40 cellular contexts compared by ENCODE assay signal in genomic region chr2:149763358-149763757, GRCh38.
"Had no signal": no experiment of that assay in that cellular context is flagged by ENCODE, and none has a peak within 500 bp of the region (broad histone marks: within the 10 kb centered on the region; RNA-seq: fewer than 3 reads in every experiment).

No MANE protein-coding gene starts in this region.

- ATAC-seq: activated naive CD4-positive, alpha-beta T cell treated with anti-CD3 and anti-CD28 coated beads, Interleukin-2, amount 50 U/mL, for 72 hours; activated naive CD8-positive, alpha-beta T cell treated with anti-CD3 and anti-CD28 coated beads, Interleukin-2, amount 50 U/mL, for 24 hours; activated T-cell treated with anti-CD3 and anti-CD28 coated beads, Interleukin-2, amount 50 U/mL, for 4 hours; activated T-cell treated with anti-CD3 and anti-CD28 coated beads, Interleukin-2, amount 50 U/mL, for 72 hours; activated T-helper 17 cell treated with anti-CD3 and anti-CD28 coated beads, Interleukin-2, amount 50 U/mL, for 72 hours; body of pancreas had no signal

- DNase-seq: activated effector memory CD4-positive, alpha-beta T cell treated with anti-CD3 and anti-CD28 coated beads, Interleukin-2, amount 50 U/mL, for 16 hours; activated effector memory CD4-positive, alpha-beta T cell treated with Interleukin-2 at 50 U/mL for 16 hours; activated gamma-delta T cell; activated gamma-delta T cell treated with Interleukin-2 at 50 U/mL for 16 hours; activated naive CD4-positive, alpha-beta T cell; activated naive CD4-positive, alpha-beta T cell treated with anti-CD3 and anti-CD28 coated beads for 36 hours; activated naive CD4-positive, alpha-beta T cell treated with anti-CD3 and anti-CD28 coated beads, Interleukin-2, amount 10 ng/mL, durations not matched to agents 7 days and 5 days; activated naive CD4-positive, alpha-beta T cell treated with anti-CD3 and anti-CD28 coated beads, Interleukin-2, amount 50 U/mL, for 16 hours; activated naive CD4-positive, alpha-beta T cell treated with Interleukin-2 at 50 U/mL for 16 hours; activated naive CD8-positive, alpha-beta T cell treated with anti-CD3 and anti-CD28 coated beads for 36 hours; activated naive CD8-positive, alpha-beta T cell treated with anti-CD3 and anti-CD28 coated beads, Interleukin-2, amount 10 ng/mL, durations not matched to agents 7 days and 5 days; activated naive CD8-positive, alpha-beta T cell treated with anti-CD3 and anti-CD28 coated beads, Interleukin-2, amount 50 U/mL, for 24 hours; activated T-cell treated with anti-CD3 and anti-CD28 coated beads, Interleukin-2, amount 50 U/mL, for 1 hour; activated T-cell treated with anti-CD3 and anti-CD28 coated beads, Interleukin-2, amount 50 U/mL, for 24 hours; activated T-cell treated with anti-CD3 and anti-CD28 coated beads, Interleukin-2, amount 50 U/mL, for 4 hours; activated T-cell treated with anti-CD3 and anti-CD28 coated beads, Interleukin-2, amount 50 U/mL, for 48 hours; activated T-cell treated with anti-CD3 and anti-CD28 coated beads, Interleukin-2, amount 50 U/mL, for 72 hours; adrenal gland; amniotic stem cell; amygdala; anterior cingulate cortex; aorta; body of pancreas; brain microvascular endothelial cell; caudate nucleus; central memory CD4-positive, alpha-beta T cell; cerebellar nuclear complex had no signal

- H3K36me3 Mint-ChIP-seq: activated naive CD4-positive, alpha-beta T cell treated with anti-CD3 and anti-CD28 coated beads, Interleukin-2, amount 10 ng/mL, durations not matched to agents 7 days and 5 days; activated naive CD4-positive, alpha-beta T cell treated with anti-CD3 and anti-CD28 coated beads, Interleukin-2, amount 50 U/mL, for 24 hours; activated naive CD8-positive, alpha-beta T cell; activated naive CD8-positive, alpha-beta T cell treated with anti-CD3 and anti-CD28 coated beads for 36 hours; activated naive CD8-positive, alpha-beta T cell treated with anti-CD3 and anti-CD28 coated beads, Interleukin-2, amount 10 ng/mL, durations not matched to agents 7 days and 5 days; brain had no signal

- H3K4me1 ChIP-seq: adrenal gland, ascending aorta had no signal

- H3K4me3 Mint-ChIP-seq: activated naive CD4-positive, alpha-beta T cell treated with anti-CD3 and anti-CD28 coated beads for 36 hours; activated naive CD4-positive, alpha-beta T cell treated with anti-CD3 and anti-CD28 coated beads, Interleukin-2, amount 10 ng/mL, durations not matched to agents 7 days and 5 days; activated naive CD4-positive, alpha-beta T cell treated with anti-CD3 and anti-CD28 coated beads, Interleukin-2, amount 50 U/mL, for 24 hours; activated naive CD8-positive, alpha-beta T cell; activated naive CD8-positive, alpha-beta T cell treated with anti-CD3 and anti-CD28 coated beads for 36 hours; activated naive CD8-positive, alpha-beta T cell treated with anti-CD3 and anti-CD28 coated beads, Interleukin-2, amount 10 ng/mL, durations not matched to agents 7 days and 5 days; activated naive CD8-positive, alpha-beta T cell treated with anti-CD3 and anti-CD28 coated beads, Interleukin-2, amount 50 U/mL, for 24 hours; activated T-cell treated with anti-CD3 and anti-CD28 coated beads, Interleukin-2, amount 50 U/mL, for 24 hours; activated T-cell treated with anti-CD3 and anti-CD28 coated beads, Interleukin-2, amount 50 U/mL, for 4 hours; activated T-cell treated with anti-CD3 and anti-CD28 coated beads, Interleukin-2, amount 50 U/mL, for 72 hours; activated T-helper 1 cell treated with anti-CD3 and anti-CD28 coated beads, Interleukin-12 subunit alpha, Interleukin-12 subunit beta, Interleukin-2, Interleukin-4 antibody, amounts not matched to agents 30 ng/mL and 10 ng/mL and 1 ng/mL, durations not matched to agents 14 hours and 24 hours and 36 hours; activated T-helper 17 cell treated with anti-CD3 and anti-CD28 coated beads, Interleukin-2, amount 50 U/mL, for 72 hours; brain; central memory CD8-positive, alpha-beta T cell had no signal

- H3K9me3 Mint-ChIP-seq: activated naive CD4-positive, alpha-beta T cell treated with anti-CD3 and anti-CD28 coated beads, Interleukin-2, amount 50 U/mL, for 24 hours; activated T-helper 2 cell treated with anti-CD3 and anti-CD28 coated beads, Interferon-gamma antibody, Interleukin-2, Interleukin-4, amounts not matched to agents 10 μg/mL and 5 μg/mL and 100 μg/mL, durations not matched to agents 14 hours and 24 hours and 36 hours had no signal

- H3K27ac ChIP-seq: adrenal gland, ascending aorta, body of pancreas, brain microvascular endothelial cell, breast epithelium, cardiac muscle cell had no signal

- H3K27me3 Mint-ChIP-seq: activated naive CD4-positive, alpha-beta T cell treated with anti-CD3 and anti-CD28 coated beads, Interleukin-2, amount 10 ng/mL, durations not matched to agents 7 days and 5 days; activated naive CD4-positive, alpha-beta T cell treated with anti-CD3 and anti-CD28 coated beads, Interleukin-2, amount 50 U/mL, for 24 hours; activated naive CD8-positive, alpha-beta T cell; activated naive CD8-positive, alpha-beta T cell treated with anti-CD3 and anti-CD28 coated beads for 36 hours; activated naive CD8-positive, alpha-beta T cell treated with anti-CD3 and anti-CD28 coated beads, Interleukin-2, amount 10 ng/mL, durations not matched to agents 7 days and 5 days; activated naive CD8-positive, alpha-beta T cell treated with anti-CD3 and anti-CD28 coated beads, Interleukin-2, amount 50 U/mL, for 24 hours; activated T-cell treated with anti-CD3 and anti-CD28 coated beads, Interleukin-2, amount 50 U/mL, for 24 hours; activated T-helper 17 cell treated with anti-CD3 and anti-CD28 coated beads, Interleukin-2, amount 50 U/mL, for 72 hours; brain; central memory CD8-positive, alpha-beta T cell had no signal

- H3K4me3 ChIP-seq: adrenal gland, ascending aorta, body of pancreas, breast epithelium, cardiac muscle cell had no signal

- H3K36me3 ChIP-seq: adrenal gland, ascending aorta, brain microvascular endothelial cell, breast epithelium, cardiac muscle cell had no signal

- FAIRE-seq: astrocyte, bronchial epithelial cell had no signal

- H3K4me1 Mint-ChIP-seq: activated naive CD4-positive, alpha-beta T cell treated with anti-CD3 and anti-CD28 coated beads, Interleukin-2, amount 10 ng/mL, durations not matched to agents 7 days and 5 days; activated naive CD4-positive, alpha-beta T cell treated with anti-CD3 and anti-CD28 coated beads, Interleukin-2, amount 50 U/mL, for 24 hours; activated naive CD8-positive, alpha-beta T cell treated with anti-CD3 and anti-CD28 coated beads for 36 hours; activated naive CD8-positive, alpha-beta T cell treated with anti-CD3 and anti-CD28 coated beads, Interleukin-2, amount 10 ng/mL, durations not matched to agents 7 days and 5 days; activated naive CD8-positive, alpha-beta T cell treated with anti-CD3 and anti-CD28 coated beads, Interleukin-2, amount 50 U/mL, for 24 hours; activated T-helper 17 cell treated with anti-CD3 and anti-CD28 coated beads, Interleukin-2, amount 50 U/mL, for 72 hours; central memory CD8-positive, alpha-beta T cell had no signal

- H3K27ac Mint-ChIP-seq: activated naive CD4-positive, alpha-beta T cell treated with anti-CD3 and anti-CD28 coated beads for 36 hours; activated naive CD4-positive, alpha-beta T cell treated with anti-CD3 and anti-CD28 coated beads, Interleukin-2, amount 10 ng/mL, durations not matched to agents 7 days and 5 days; activated naive CD4-positive, alpha-beta T cell treated with anti-CD3 and anti-CD28 coated beads, Interleukin-2, amount 50 U/mL, for 24 hours; activated naive CD4-positive, alpha-beta T cell treated with anti-CD3 and anti-CD28 coated beads, Interleukin-2, amount 50 U/mL, for 72 hours; activated naive CD8-positive, alpha-beta T cell; activated naive CD8-positive, alpha-beta T cell treated with anti-CD3 and anti-CD28 coated beads for 36 hours; activated naive CD8-positive, alpha-beta T cell treated with anti-CD3 and anti-CD28 coated beads, Interleukin-2, amount 10 ng/mL, durations not matched to agents 7 days and 5 days; activated naive CD8-positive, alpha-beta T cell treated with anti-CD3 and anti-CD28 coated beads, Interleukin-2, amount 50 U/mL, for 24 hours; activated T-cell treated with anti-CD3 and anti-CD28 coated beads, Interleukin-2, amount 50 U/mL, for 24 hours; activated T-cell treated with anti-CD3 and anti-CD28 coated beads, Interleukin-2, amount 50 U/mL, for 72 hours; activated T-helper 1 cell treated with anti-CD3 and anti-CD28 coated beads, Interleukin-12 subunit alpha, Interleukin-12 subunit beta, Interleukin-2, Interleukin-4 antibody, amounts not matched to agents 30 ng/mL and 10 ng/mL and 1 ng/mL, durations not matched to agents 14 hours and 24 hours and 36 hours; activated T-helper 17 cell treated with anti-CD3 and anti-CD28 coated beads, Interleukin-2, amount 50 U/mL, for 72 hours; activated T-helper 2 cell treated with anti-CD3 and anti-CD28 coated beads, Interferon-gamma antibody, Interleukin-2, Interleukin-4, amounts not matched to agents 10 μg/mL and 5 μg/mL and 100 μg/mL, durations not matched to agents 14 hours and 24 hours and 36 hours; brain had no signal

- H3K27me3 ChIP-seq: adrenal gland, ascending aorta, body of pancreas, brain microvascular endothelial cell, breast epithelium, cardiac muscle cell had no signal

- H3K9me3 ChIP-seq: adrenal gland, ascending aorta, body of pancreas, breast epithelium had no signal
